In the genomic region with DNA sequence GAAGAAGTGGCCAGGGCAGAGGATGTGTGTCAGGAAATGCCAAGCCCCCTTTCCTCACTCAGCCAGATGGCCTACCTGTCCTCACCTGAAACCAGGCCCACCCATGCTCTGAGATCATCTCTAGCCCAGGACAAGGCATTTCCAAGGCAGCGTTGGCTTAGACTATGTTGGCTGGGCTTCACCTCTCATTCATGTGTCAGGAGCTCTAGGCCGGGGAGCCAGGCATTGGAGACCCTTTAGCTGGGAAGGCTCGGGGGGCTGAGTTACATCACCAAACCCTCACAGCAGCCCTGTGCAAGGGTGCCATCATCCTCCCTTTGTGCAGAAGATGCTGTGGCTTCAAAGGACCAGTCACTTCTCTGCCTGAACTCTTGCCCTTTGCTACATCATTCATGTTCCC, we compare ENCODE assay signal across 15 cellular contexts. TPM values are rescaled to one million over a fixed set of nuclear protein-coding genes. Genes with fewer than 3 reads are reported as not detected.
DNase-seq lines count a peak whose midpoint lies in the region; ATAC-seq, FAIRE-seq and TF ChIP-seq lines count a peak whose summit lies in the region.
"Had no signal": no experiment of that assay in that cellular context is flagged by ENCODE, and none has a peak within 500 bp of the region (broad histone marks: within the 10 kb centered on the region; RNA-seq: fewer than 3 reads in every experiment).

No MANE protein-coding gene starts in this region.

- peak overlapping the region in 1 of 2 experiments; percentile 51; a peak in 1 of 4 replicates for H3K4me3 ChIP-seq in HCT116 (replicated peaks in 1 of 2; ENCODE audit: low read depth in 1 of 2, low read length in 2 of 2)
- H3K4me3 ChIP-seq in breast epithelium: no peak overlapping the region
- H3K4me3 ChIP-seq in lung: no peak overlapping the region
- H3K4me3 ChIP-seq in smooth muscle cell: no peak overlapping the region
- H3K4me3 ChIP-seq: pancreas, Peyer's patch had no signal

- intact Hi-C loops in HCT116 (cut with micrococcal nuclease): no loop called here
- intact Hi-C loops in breast epithelium (cut with DNase I; ENCODE audit: low total_unique reads): no loop called here

- RAD21 ChIA-PET in HCT116 (lab: Charles Lee; ENCODE audit: low non-redundant PET in 1 of 2, low total read pairs in 2 of 2, uncharacterized antibody in 2 of 2, unreplicated experiment in 2 of 2): no interaction called here

- BruUV-seq in HCT116 (replicated peaks; lab: Mats Ljungman, UMichigan): no TSS peak

- POLR2A ChIA-PET in HCT116 (lab: Charles Lee): no interaction called here

- 92 to 94% methylated on average over 3 of the region's 3 CpGs for WGBS in lung, 2 donors
- WGBS in smooth muscle cell (ENCODE audit: low lambda C conversion rate): 85% methylated on average over 3 of the region's 3 CpGs

- H2AFZ ChIP-seq in HCT116 (ENCODE audit: low read depth, low read length, poor library complexity, severe bottlenecking): no peak overlapping the region
- no peak overlapping the region for H2AFZ ChIP-seq in smooth muscle cell (ENCODE audit: low read depth)

- no peak for DNase-seq in HCT116 (ENCODE audit: low read depth, low spot score)
- DNase-seq in breast epithelium (ENCODE audit: low spot score in 2 of 2): no peak
- no peak for DNase-seq in lung (ENCODE audit: low spot score)
- DNase-seq in smooth muscle cell (lab: John Stamatoyannopoulos, UW; ENCODE audit: unreplicated experiment): no peak
- no peak for DNase-seq in DMS 273 treated with DMSO at 0.1 percent for 48 hours (lab: John Stamatoyannopoulos, UW)
- DNase-seq in GM12892 (ENCODE audit: insufficient read length): no peak
- no peak for DNase-seq in GM20000 (ENCODE audit: low spot score)
- DNase-seq: activated CD4-positive, CD25-positive, alpha-beta regulatory T cell; MM.1S; NCI-H526 treated with DMSO at 0.1 percent for 48 hours; pancreas; stimulated activated CD4-positive, alpha-beta T cell treated with anti-CD3 and anti-CD28 coated beads, Interleukin-15, amount 100 ng/mL, for 24 hours had no signal

- H3K27ac ChIP-seq in HCT116 (ENCODE audit: low read depth, low read length) (no peak overlapping the region), breast epithelium (peak overlapping the region; percentile 78 to 84), lung (ENCODE audit: low read depth in 1 of 2, low read length in 1 of 2) (peak overlapping the region; percentile 73 to 89), smooth muscle cell (ENCODE audit: low read depth) (peak overlapping the region; percentile 96)
- H3K27ac ChIP-seq: pancreas had no signal

- CTCF ChIA-PET in HCT116 (lab: Charles Lee): no interaction called here

- H3K9me3 ChIP-seq in HCT116 (ENCODE audit: control insufficient read depth in 1 of 2, insufficient read depth in 1 of 2, low read depth in 1 of 2, low read length in 2 of 2): no peaks in the 10 kb centered on the region
- H3K9me3 ChIP-seq in breast epithelium: no peaks in the 10 kb centered on the region
- H3K9me3 ChIP-seq in lung (ENCODE audit: control insufficient read depth in 2 of 2, insufficient read depth in 1 of 2, low read length in 1 of 2): no peaks in the 10 kb centered on the region
- no peaks in the 10 kb centered on the region for H3K9me3 ChIP-seq in smooth muscle cell (replicated peaks; ENCODE audit: low read depth)
- H3K9me3 ChIP-seq: pancreas, Peyer's patch had no signal

- H3K9ac ChIP-seq in HCT116 (ENCODE audit: low read length) (no peak overlapping the region), smooth muscle cell (ENCODE audit: low read depth) (peak overlapping the region; percentile 69)

- TF ChIP-seq POLR2A in HCT116 (IDR thresholded peaks at IDR 0.05; ENCODE audit: borderline replicate concordance, extremely low read depth, insufficient read depth, insufficient read length) (no peak), breast epithelium (IDR thresholded peaks at IDR 0.05) (no peak), GM12892 (IDR thresholded peaks at IDR 0.05; ENCODE audit: low read depth, low read length) (no peak)

- peaks cover 22 to 41% of the 10 kb centered on the region in 2 experiments for H3K4me1 ChIP-seq in HCT116 (ENCODE audit: control insufficient read depth in 1 of 2, insufficient read depth in 2 of 2, low read length in 2 of 2)
- H3K4me1 ChIP-seq in breast epithelium: no peaks in the 10 kb centered on the region
- H3K4me1 ChIP-seq in lung (ENCODE audit: control insufficient read depth in 2 of 2, insufficient read depth in 2 of 2, low read length in 2 of 2): peaks cover 26 to 33% of the 10 kb centered on the region in 2 donors
- peaks cover 9% of the 10 kb centered on the region for H3K4me1 ChIP-seq in smooth muscle cell (ENCODE audit: low read depth)

- no peaks in the 10 kb centered on the region; the same call in 1 of the 2 replicates for H3K9me2 ChIP-seq in HCT116 (ENCODE audit: insufficient read depth)

- H3K36me3 ChIP-seq in HCT116 (ENCODE audit: control insufficient read depth in 1 of 2, insufficient read depth in 2 of 2, low read length in 2 of 2) (no peaks in the 10 kb centered on the region), breast epithelium (no peaks in the 10 kb centered on the region), lung (ENCODE audit: control insufficient read depth in 2 of 2, insufficient read depth in 2 of 2, low read length in 2 of 2) (no peaks in the 10 kb centered on the region), smooth muscle cell (ENCODE audit: low read depth) (no peaks in the 10 kb centered on the region)
- H3K36me3 ChIP-seq: pancreas, Peyer's patch had no signal

- no peak for TF ChIP-seq CTCF in HCT116 (IDR thresholded peaks at IDR 0.05 in 2 of 3, conservative IDR thresholded peaks at IDR 0.05 in 1 of 3; ENCODE audit: borderline replicate concordance in 1 of 3, insufficient read depth in 1 of 3, low read depth in 2 of 3, low read length in 2 of 3)
- TF ChIP-seq CTCF in breast epithelium (IDR thresholded peaks at IDR 0.05): no peak
- TF ChIP-seq CTCF in lung (IDR thresholded peaks at IDR 0.05; ENCODE audit: control extremely low read depth, extremely low read depth): no peak
- no peak for TF ChIP-seq CTCF in smooth muscle cell (IDR thresholded peaks at IDR 0.05; ENCODE audit: borderline replicate concordance, insufficient read depth, poor library complexity, severe bottlenecking)
- TF ChIP-seq CTCF in GM20000 (IDR thresholded peaks at IDR 0.05; ENCODE audit: extremely low read depth, missing control alignments): no peak

- H4K20me1 ChIP-seq in HCT116 (ENCODE audit: insufficient read depth): no peaks in the 10 kb centered on the region
- H4K20me1 ChIP-seq in smooth muscle cell (ENCODE audit: low read depth): peaks cover 97% of the 10 kb centered on the region

- no peak for FAIRE-seq in GM12892 (lab: Jason Lieb, UNC)
- FAIRE-seq: H1, pancreas had no signal

- no peak for TF ChIP-seq RAD21 in HCT116 (IDR thresholded peaks at IDR 0.05; ENCODE audit: low read depth)

- H3K79me2 ChIP-seq in HCT116 (ENCODE audit: insufficient read depth, low read length) (no peaks in the 10 kb centered on the region), smooth muscle cell (ENCODE audit: low read depth) (peaks cover 96% of the 10 kb centered on the region)

- ATAC-seq in HCT116: peak; percentile 1; the same call in 1 of the 2 replicates
- no peak for ATAC-seq in lung (ENCODE audit: insufficient read depth, low FRiP score)
- ATAC-seq in GM18867 (IDR thresholded peaks at IDR 0.05; ENCODE audit: unreplicated experiment): no peak

- H3K4me2 ChIP-seq in HCT116 (ENCODE audit: low read length) (peak overlapping the region; percentile 86), smooth muscle cell (peak overlapping the region; percentile 60)

- H3K27me3 ChIP-seq in HCT116 (ENCODE audit: insufficient read depth, low read length): peaks cover 4% of the 10 kb centered on the region; the same call in 1 of the 2 replicates
- no peaks in the 10 kb centered on the region for H3K27me3 ChIP-seq in breast epithelium
- no peaks in the 10 kb centered on the region for H3K27me3 ChIP-seq in lung (ENCODE audit: control insufficient read depth, insufficient read depth)
- H3K27me3 ChIP-seq in smooth muscle cell (ENCODE audit: low read depth): no peaks in the 10 kb centered on the region
- H3K27me3 ChIP-seq: pancreas, Peyer's patch had no signal

- H3F3A ChIP-seq in smooth muscle cell (ENCODE audit: low read depth): peaks cover 86% of the 10 kb centered on the region

TF ChIP-seq in HCT116, 20 proteins besides CTCF, POLR2A, EP300 and RAD21 (continues in another document):
- TF ChIP-seq MAX (IDR thresholded peaks at IDR 0.05) (no peak), CEBPB (IDR thresholded peaks at IDR 0.05; ENCODE audit: low read depth) (no peak), YY1 (IDR thresholded peaks at IDR 0.05; ENCODE audit: extremely low read depth, insufficient replicate concordance, low read depth, low read length) (no peak)

RNA-seq across cellular contexts. Expression of gene COL4A2, which starts 40.0 kb away (rescaled TPM):
- 1.6 TPM for total RNA-seq in HCT116 (2021; ENCODE audit: unreplicated experiment)
- polyA plus RNA-seq in HCT116 (2012): 0.12 TPM in 1 of 2 replicates, not detected in the other
- total RNA-seq in breast epithelium: 100 to 1,000 TPM; 107 to 841 (median 307) TPM
- total RNA-seq in lung: 100 to 1,000 TPM; 414 to 627 TPM
- polyA plus RNA-seq in lung: 100 to 1,000 TPM; 169 to 264 TPM
- total RNA-seq in smooth muscle cell: 1,456 and 1,535 TPM in 2 replicates
- polyA plus RNA-seq in smooth muscle cell: 2,012 and 2,786 TPM in 2 replicates
- polyA plus RNA-seq in GM12892 (2012; ENCODE audit: missing spikeins): 0.32 TPM

RNA-seq across cellular contexts. Expression of gene COL4A1, which starts 40.1 kb away (rescaled TPM):
- total RNA-seq in HCT116 (2021; ENCODE audit: unreplicated experiment) (0.57 TPM), breast epithelium (1,000 to 10,000 TPM in 1 of 3 donors, 100 to 1,000 TPM in 2; 118 to 1,008 (median 370) TPM), lung (1,000 to 10,000 TPM in 1 of 2 donors, 100 to 1,000 TPM in 1; 326 to 1,051 TPM), smooth muscle cell (4,372 and 5,353 TPM in 2 replicates)
- polyA plus RNA-seq in HCT116 (2012): 0.04 TPM in 1 of 2 replicates, not detected in the other
- polyA plus RNA-seq in lung (100 to 1,000 TPM; 114 to 310 TPM), smooth muscle cell (1,844 and 2,409 TPM in 2 replicates)
- polyA plus RNA-seq in GM12892 (2012; ENCODE audit: missing spikeins): not detected

Comparison
In these comparisons a context has a peak if more than half of its experiments do, and no peak if none do; other contexts are left out.
1. RNA of gene COL4A2, which starts 40.0 kb away (total RNA-seq): 1,456 to 1,535 TPM in smooth muscle cell, 414 to 627 TPM in lung and 107 to 841 TPM in breast epithelium; 1.6 TPM in HCT116 (single experiment); every median in the first group is over 10 times any median in the second.
2. RNA of gene COL4A1, which starts 40.1 kb away (total RNA-seq): 4,372 to 5,353 TPM in smooth muscle cell, 326 to 1,051 TPM in lung and 118 to 1,008 TPM in breast epithelium; 0.57 TPM in HCT116 (single experiment); every median in the first group is over 10 times any median in the second.